ENCODE assay signal across 4 cellular contexts in the genomic region with DNA sequence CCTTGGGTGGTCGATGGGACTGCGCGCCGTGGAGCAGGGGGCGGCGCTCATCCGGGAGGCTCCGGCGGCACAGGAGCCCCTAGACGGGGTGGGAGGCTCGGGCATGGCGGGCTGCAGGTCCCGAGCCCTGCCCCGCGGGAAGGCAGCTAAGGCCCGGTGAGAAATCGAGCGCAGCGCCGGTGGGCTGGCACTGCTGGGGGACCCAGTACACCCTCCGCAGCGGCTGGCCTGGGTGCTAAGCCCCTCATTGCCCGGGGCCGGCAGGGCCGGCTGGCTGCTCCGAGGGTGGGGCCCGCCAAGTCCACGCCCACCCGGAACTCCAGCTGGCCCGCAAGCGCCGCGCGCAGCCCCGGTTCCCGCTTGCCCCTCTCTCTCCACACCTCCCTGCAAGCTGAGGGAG. TPM values are rescaled to one million over a fixed set of nuclear protein-coding genes. Genes with fewer than 3 reads are reported as not detected.
"Had no signal": no experiment of that assay in that cellular context is flagged by ENCODE, and none has a peak within 500 bp of the region (broad histone marks: within the 10 kb centered on the region; RNA-seq: fewer than 3 reads in every experiment).

No MANE protein-coding gene starts in this region.

RNA-seq across cellular contexts. Expression of gene GABRA5, which starts 35.7 kb away (rescaled TPM):
- total RNA-seq: HepG2 had no signal
- polyA plus RNA-seq: HepG2, IgD-negative memory B cell had no signal

RNA-seq across cellular contexts. Expression of gene GABRB3, which starts 58.3 kb away (rescaled TPM):
- total RNA-seq: GM23248, HepG2, HT1080 had no signal
- polyA plus RNA-seq: HepG2, IgD-negative memory B cell had no signal
